ENCODE assay signal across 1 cellular context in the genomic region with DNA sequence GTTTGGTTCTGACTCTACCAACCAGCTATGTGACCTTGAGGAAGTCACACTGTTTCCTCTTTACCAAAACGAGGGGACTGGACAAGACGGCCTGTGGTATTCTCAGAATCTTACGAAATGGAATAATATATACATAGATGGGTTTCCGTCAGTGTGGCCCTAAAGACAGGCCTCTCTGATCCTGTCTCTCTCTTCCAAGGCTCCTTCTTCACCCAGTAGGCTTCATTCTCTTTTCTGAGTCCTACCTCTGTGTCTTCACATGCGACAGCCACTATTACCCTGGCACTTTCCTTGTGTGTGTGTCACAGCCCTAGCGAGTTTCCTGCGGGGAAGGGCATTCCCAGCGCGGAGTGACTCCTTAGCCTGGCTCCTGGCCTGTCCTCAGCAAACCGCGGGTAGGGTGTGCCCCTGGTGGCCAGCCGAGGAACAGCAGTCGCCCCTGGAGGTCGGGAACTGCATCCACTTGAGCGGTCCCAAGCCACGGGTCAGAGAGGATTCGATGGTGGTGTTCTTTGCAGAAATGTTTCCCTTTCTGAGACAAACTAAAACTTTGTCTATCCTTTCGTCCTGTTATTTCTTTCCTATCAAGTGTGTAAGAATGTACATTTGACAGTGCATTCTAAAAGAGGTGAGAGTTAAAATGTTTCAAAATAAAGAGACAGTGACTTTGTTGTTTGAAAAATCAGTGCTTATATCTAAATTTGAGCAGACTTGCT.
TF ChIP-seq lines count a peak whose summit lies in the region.

No MANE protein-coding gene starts in this region.

TF ChIP-seq in K562, 482 proteins besides CTCF, POLR2A, EP300 and RAD21 (continued from another document and continues in another):
- TF ChIP-seq, protein P1, sequence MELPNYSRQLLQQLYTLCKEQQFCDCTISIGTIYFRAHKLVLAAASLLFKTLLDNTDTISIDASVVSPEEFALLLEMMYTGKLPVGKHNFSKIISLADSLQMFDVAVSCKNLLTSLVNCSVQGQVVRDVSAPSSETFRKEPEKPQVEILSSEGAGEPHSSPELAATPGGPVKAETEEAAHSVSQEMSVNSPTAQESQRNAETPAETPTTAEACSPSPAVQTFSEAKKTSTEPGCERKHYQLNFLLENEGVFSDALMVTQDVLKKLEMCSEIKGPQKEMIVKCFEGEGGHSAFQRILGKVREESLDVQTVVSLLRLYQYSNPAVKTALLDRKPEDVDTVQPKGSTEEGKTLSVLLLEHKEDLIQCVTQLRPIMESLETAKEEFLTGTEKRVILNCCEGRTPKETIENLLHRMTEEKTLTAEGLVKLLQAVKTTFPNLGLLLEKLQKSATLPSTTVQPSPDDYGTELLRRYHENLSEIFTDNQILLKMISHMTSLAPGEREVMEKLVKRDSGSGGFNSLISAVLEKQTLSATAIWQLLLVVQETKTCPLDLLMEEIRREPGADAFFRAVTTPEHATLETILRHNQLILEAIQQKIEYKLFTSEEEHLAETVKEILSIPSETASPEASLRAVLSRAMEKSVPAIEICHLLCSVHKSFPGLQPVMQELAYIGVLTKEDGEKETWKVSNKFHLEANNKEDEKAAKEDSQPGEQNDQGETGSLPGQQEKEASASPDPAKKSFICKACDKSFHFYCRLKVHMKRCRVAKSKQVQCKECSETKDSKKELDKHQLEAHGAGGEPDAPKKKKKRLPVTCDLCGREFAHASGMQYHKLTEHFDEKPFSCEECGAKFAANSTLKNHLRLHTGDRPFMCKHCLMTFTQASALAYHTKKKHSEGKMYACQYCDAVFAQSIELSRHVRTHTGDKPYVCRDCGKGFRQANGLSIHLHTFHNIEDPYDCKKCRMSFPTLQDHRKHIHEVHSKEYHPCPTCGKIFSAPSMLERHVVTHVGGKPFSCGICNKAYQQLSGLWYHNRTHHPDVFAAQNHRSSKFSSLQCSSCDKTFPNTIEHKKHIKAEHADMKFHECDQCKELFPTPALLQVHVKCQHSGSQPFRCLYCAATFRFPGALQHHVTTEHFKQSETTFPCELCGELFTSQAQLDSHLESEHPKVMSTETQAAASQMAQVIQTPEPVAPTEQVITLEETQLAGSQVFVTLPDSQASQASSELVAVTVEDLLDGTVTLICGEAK (IDR thresholded peaks at IDR 0.05), result no peak
- TF ChIP-seq, protein P1 (CRISPR knock-in tag; IDR thresholded peaks at IDR 0.05), result no peak
- TF ChIP-seq, protein P2, sequence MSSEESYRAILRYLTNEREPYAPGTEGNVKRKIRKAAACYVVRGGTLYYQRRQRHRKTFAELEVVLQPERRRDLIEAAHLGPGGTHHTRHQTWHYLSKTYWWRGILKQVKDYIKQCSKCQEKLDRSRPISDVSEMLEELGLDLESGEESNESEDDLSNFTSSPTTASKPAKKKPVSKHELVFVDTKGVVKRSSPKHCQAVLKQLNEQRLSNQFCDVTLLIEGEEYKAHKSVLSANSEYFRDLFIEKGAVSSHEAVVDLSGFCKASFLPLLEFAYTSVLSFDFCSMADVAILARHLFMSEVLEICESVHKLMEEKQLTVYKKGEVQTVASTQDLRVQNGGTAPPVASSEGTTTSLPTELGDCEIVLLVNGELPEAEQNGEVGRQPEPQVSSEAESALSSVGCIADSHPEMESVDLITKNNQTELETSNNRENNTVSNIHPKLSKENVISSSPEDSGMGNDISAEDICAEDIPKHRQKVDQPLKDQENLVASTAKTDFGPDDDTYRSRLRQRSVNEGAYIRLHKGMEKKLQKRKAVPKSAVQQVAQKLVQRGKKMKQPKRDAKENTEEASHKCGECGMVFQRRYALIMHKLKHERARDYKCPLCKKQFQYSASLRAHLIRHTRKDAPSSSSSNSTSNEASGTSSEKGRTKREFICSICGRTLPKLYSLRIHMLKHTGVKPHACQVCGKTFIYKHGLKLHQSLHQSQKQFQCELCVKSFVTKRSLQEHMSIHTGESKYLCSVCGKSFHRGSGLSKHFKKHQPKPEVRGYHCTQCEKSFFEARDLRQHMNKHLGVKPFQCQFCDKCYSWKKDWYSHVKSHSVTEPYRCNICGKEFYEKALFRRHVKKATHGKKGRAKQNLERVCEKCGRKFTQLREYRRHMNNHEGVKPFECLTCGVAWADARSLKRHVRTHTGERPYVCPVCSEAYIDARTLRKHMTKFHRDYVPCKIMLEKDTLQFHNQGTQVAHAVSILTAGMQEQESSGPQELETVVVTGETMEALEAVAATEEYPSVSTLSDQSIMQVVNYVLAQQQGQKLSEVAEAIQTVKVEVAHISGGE (CRISPR knock-in tag; IDR thresholded peaks at IDR 0.05), result no peak
- TF ChIP-seq CBX8 (IDR thresholded peaks at IDR 0.05; ENCODE audit: borderline replicate concordance, extremely low read depth, low read depth, low read length, poor library complexity, severe bottlenecking) (no peak), SMAD4 (CRISPR knock-in tag; conservative IDR thresholded peaks at IDR 0.05) (no peak), ARID2 (IDR thresholded peaks at IDR 0.05) (0 out of 2 replicates have a peak, but pooled peaks have one; percentile 17), SIX5 (IDR thresholded peaks at IDR 0.05; ENCODE audit: borderline replicate concordance in 1 of 2, insufficient read depth in 1 of 2, low read depth in 1 of 2, low read length in 2 of 2) (no peak), CSDE1 (IDR thresholded peaks at IDR 0.05) (no peak), ZNF263 (CRISPR knock-in tag; IDR thresholded peaks at IDR 0.05; ENCODE audit: borderline replicate concordance) (no peak), PTRF (tag; IDR thresholded peaks at IDR 0.05) (no peak), ZNF507 (tag; conservative IDR thresholded peaks at IDR 0.05) (no peak), CHD1 (IDR thresholded peaks at IDR 0.05; ENCODE audit: low read length) (no peak), HMG20B (CRISPR knock-in tag; IDR thresholded peaks at IDR 0.05) (no peak), ZNF253 (CRISPR knock-in tag; conservative IDR thresholded peaks at IDR 0.05) (no peak), EGR1 (conservative IDR thresholded peaks at IDR 0.05) (no peak), TBL1XR1 (IDR thresholded peaks at IDR 0.05; ENCODE audit: low read length in 2 of 2) (0 out of 4 replicates have a peak, but pooled peaks have one; percentile 58 to 63), NEUROD1 (IDR thresholded peaks at IDR 0.05; ENCODE audit: borderline replicate concordance, low read depth, low read length, partially characterized antibody) (peak; percentile 53), ZC3H11A (IDR thresholded peaks at IDR 0.05; ENCODE audit: low read depth, low read length) (0 out of 2 replicates have a peak, but pooled peaks have one; percentile 81), YBX1 (IDR thresholded peaks at IDR 0.05) (no peak), ZNF830 (CRISPR knock-in tag; IDR thresholded peaks at IDR 0.05) (no peak), ZNF668 (CRISPR knock-in tag; IDR thresholded peaks at IDR 0.05) (no peak), SRSF9 (IDR thresholded peaks at IDR 0.05; ENCODE audit: borderline replicate concordance, low read depth, low read length) (no peak)
- TF ChIP-seq, protein P3, sequence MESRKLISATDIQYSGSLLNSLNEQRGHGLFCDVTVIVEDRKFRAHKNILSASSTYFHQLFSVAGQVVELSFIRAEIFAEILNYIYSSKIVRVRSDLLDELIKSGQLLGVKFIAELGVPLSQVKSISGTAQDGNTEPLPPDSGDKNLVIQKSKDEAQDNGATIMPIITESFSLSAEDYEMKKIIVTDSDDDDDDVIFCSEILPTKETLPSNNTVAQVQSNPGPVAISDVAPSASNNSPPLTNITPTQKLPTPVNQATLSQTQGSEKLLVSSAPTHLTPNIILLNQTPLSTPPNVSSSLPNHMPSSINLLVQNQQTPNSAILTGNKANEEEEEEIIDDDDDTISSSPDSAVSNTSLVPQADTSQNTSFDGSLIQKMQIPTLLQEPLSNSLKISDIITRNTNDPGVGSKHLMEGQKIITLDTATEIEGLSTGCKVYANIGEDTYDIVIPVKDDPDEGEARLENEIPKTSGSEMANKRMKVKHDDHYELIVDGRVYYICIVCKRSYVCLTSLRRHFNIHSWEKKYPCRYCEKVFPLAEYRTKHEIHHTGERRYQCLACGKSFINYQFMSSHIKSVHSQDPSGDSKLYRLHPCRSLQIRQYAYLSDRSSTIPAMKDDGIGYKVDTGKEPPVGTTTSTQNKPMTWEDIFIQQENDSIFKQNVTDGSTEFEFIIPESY (CRISPR knock-in tag; IDR thresholded peaks at IDR 0.05), result no peak
- TF ChIP-seq, protein P4, sequence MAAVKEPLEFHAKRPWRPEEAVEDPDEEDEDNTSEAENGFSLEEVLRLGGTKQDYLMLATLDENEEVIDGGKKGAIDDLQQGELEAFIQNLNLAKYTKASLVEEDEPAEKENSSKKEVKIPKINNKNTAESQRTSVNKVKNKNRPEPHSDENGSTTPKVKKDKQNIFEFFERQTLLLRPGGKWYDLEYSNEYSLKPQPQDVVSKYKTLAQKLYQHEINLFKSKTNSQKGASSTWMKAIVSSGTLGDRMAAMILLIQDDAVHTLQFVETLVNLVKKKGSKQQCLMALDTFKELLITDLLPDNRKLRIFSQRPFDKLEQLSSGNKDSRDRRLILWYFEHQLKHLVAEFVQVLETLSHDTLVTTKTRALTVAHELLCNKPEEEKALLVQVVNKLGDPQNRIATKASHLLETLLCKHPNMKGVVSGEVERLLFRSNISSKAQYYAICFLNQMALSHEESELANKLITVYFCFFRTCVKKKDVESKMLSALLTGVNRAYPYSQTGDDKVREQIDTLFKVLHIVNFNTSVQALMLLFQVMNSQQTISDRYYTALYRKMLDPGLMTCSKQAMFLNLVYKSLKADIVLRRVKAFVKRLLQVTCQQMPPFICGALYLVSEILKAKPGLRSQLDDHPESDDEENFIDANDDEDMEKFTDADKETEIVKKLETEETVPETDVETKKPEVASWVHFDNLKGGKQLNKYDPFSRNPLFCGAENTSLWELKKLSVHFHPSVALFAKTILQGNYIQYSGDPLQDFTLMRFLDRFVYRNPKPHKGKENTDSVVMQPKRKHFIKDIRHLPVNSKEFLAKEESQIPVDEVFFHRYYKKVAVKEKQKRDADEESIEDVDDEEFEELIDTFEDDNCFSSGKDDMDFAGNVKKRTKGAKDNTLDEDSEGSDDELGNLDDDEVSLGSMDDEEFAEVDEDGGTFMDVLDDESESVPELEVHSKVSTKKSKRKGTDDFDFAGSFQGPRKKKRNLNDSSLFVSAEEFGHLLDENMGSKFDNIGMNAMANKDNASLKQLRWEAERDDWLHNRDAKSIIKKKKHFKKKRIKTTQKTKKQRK (IDR thresholded peaks at IDR 0.05; ENCODE audit: borderline replicate concordance, low read depth, low read length), result no peak
- TF ChIP-seq, protein P5, sequence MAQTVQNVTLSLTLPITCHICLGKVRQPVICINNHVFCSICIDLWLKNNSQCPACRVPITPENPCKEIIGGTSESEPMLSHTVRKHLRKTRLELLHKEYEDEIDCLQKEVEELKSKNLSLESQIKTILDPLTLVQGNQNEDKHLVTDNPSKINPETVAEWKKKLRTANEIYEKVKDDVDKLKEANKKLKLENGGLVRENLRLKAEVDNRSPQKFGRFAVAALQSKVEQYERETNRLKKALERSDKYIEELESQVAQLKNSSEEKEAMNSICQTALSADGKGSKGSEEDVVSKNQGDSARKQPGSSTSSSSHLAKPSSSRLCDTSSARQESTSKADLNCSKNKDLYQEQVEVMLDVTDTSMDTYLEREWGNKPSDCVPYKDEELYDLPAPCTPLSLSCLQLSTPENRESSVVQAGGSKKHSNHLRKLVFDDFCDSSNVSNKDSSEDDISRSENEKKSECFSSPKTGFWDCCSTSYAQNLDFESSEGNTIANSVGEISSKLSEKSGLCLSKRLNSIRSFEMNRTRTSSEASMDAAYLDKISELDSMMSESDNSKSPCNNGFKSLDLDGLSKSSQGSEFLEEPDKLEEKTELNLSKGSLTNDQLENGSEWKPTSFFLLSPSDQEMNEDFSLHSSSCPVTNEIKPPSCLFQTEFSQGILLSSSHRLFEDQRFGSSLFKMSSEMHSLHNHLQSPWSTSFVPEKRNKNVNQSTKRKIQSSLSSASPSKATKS (CRISPR knock-in tag; IDR thresholded peaks at IDR 0.05), result no peak
- TF ChIP-seq, protein P6, sequence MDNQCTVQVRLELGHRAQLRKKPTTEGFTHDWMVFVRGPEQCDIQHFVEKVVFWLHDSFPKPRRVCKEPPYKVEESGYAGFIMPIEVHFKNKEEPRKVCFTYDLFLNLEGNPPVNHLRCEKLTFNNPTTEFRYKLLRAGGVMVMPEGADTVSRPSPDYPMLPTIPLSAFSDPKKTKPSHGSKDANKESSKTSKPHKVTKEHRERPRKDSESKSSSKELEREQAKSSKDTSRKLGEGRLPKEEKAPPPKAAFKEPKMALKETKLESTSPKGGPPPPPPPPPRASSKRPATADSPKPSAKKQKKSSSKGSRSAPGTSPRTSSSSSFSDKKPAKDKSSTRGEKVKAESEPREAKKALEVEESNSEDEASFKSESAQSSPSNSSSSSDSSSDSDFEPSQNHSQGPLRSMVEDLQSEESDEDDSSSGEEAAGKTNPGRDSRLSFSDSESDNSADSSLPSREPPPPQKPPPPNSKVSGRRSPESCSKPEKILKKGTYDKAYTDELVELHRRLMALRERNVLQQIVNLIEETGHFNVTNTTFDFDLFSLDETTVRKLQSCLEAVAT (IDR thresholded peaks at IDR 0.05), result 0 out of 4 replicates have a peak, but pooled peaks of 1 of the 2 experiments have one; percentile 36
- TF ChIP-seq, protein P7, sequence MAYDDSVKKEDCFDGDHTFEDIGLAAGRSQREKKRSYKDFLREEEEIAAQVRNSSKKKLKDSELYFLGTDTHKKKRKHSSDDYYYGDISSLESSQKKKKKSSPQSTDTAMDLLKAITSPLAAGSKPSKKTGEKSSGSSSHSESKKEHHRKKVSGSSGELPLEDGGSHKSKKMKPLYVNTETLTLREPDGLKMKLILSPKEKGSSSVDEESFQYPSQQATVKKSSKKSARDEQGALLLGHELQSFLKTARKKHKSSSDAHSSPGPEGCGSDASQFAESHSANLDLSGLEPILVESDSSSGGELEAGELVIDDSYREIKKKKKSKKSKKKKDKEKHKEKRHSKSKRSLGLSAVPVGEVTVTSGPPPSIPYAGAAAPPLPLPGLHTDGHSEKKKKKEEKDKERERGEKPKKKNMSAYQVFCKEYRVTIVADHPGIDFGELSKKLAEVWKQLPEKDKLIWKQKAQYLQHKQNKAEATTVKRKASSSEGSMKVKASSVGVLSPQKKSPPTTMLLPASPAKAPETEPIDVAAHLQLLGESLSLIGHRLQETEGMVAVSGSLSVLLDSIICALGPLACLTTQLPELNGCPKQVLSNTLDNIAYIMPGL (CRISPR knock-in tag; IDR thresholded peaks at IDR 0.05), result no peak
